ENCODE assay signal across 1 cellular context in genomic region chr22:39230261-39231196, GRCh38.
TF ChIP-seq lines count a peak whose summit lies in the region.

No MANE protein-coding gene starts in this region.

TF ChIP-seq in HepG2, 621 proteins besides CTCF, POLR2A, EP300 and RAD21 (continued from another document and continues in another):
- TF ChIP-seq KIAA2018 (CRISPR knock-in tag; IDR thresholded peaks at IDR 0.05; ENCODE audit: borderline replicate concordance) = no peak
- no peak for TF ChIP-seq ZNF790 (CRISPR knock-in tag; IDR thresholded peaks at IDR 0.05; ENCODE audit: borderline replicate concordance)
- no peak for TF ChIP-seq CREBL2 (CRISPR knock-in tag; IDR thresholded peaks at IDR 0.05; ENCODE audit: borderline replicate concordance)
- peak; percentile 57; the same call in 1 of the 2 replicates for TF ChIP-seq GATAD1 (CRISPR knock-in tag; IDR thresholded peaks at IDR 0.05)
- TF ChIP-seq ZNF501 (CRISPR knock-in tag; IDR thresholded peaks at IDR 0.05) = peak; percentile 91
- TF ChIP-seq NR0B2 (CRISPR knock-in tag; IDR thresholded peaks at IDR 0.05) = no peak
- TF ChIP-seq FOXJ3 (CRISPR knock-in tag; IDR thresholded peaks at IDR 0.05; ENCODE audit: borderline replicate concordance) = peak; percentile 74; the same call in 1 of the 2 replicates
- peak; percentile 64; the same call in 1 of the 2 replicates for TF ChIP-seq ZNF556 (CRISPR knock-in tag; IDR thresholded peaks at IDR 0.05; ENCODE audit: borderline replicate concordance)
- peak; percentile 52; the same call in 1 of the 2 replicates for TF ChIP-seq DRAP1 (CRISPR knock-in tag; IDR thresholded peaks at IDR 0.05)
- TF ChIP-seq SNAPC4 (CRISPR knock-in tag; IDR thresholded peaks at IDR 0.05) = peak; percentile 48; the same call in 1 of the 2 replicates
- peak; percentile 73 for TF ChIP-seq IRF2 (CRISPR knock-in tag; IDR thresholded peaks at IDR 0.05)
- peak; percentile 53; the same call in 1 of the 2 replicates for TF ChIP-seq HMGXB3 (CRISPR knock-in tag; IDR thresholded peaks at IDR 0.05; ENCODE audit: borderline replicate concordance)
- no peak for TF ChIP-seq ZNF275 (CRISPR knock-in tag; IDR thresholded peaks at IDR 0.05; ENCODE audit: borderline replicate concordance)
- TF ChIP-seq NONO (IDR thresholded peaks at IDR 0.05) = no peak
- TF ChIP-seq NONO (CRISPR knock-in tag; conservative IDR thresholded peaks at IDR 0.05) = 0 out of 2 replicates have a peak, but pooled peaks have one; percentile 38
- TF ChIP-seq ZNF800 (CRISPR knock-in tag; IDR thresholded peaks at IDR 0.05) = peak; percentile 79
- TF ChIP-seq HIVEP1 (CRISPR knock-in tag; IDR thresholded peaks at IDR 0.05) = peak; percentile 97
- TF ChIP-seq ZNF335 (CRISPR knock-in tag; IDR thresholded peaks at IDR 0.05) = 0 out of 2 replicates have a peak, but pooled peaks have one; percentile 34
- TF ChIP-seq SOX13 (IDR thresholded peaks at IDR 0.05) = peak; percentile 96
- TF ChIP-seq SOX13 (CRISPR knock-in tag; conservative IDR thresholded peaks at IDR 0.05 in 1 of 2, IDR thresholded peaks at IDR 0.05 in 1 of 2) = peak in 1 of 2 experiments; percentile 98; a peak in 2 of 4 replicates
- TF ChIP-seq PAXIP1 (CRISPR knock-in tag; conservative IDR thresholded peaks at IDR 0.05) = peak; percentile 96
- peak; percentile 81; the same call in 1 of the 2 replicates for TF ChIP-seq ZNF543 (CRISPR knock-in tag; IDR thresholded peaks at IDR 0.05)
- no peak for TF ChIP-seq NFYC (CRISPR knock-in tag; IDR thresholded peaks at IDR 0.05)
- no peak for TF ChIP-seq AGO2 (optimal IDR thresholded peaks at IDR 0.05; ENCODE audit: low read depth, low read length)
